ENCODE assay signal across 9 cellular contexts in the genomic region with DNA sequence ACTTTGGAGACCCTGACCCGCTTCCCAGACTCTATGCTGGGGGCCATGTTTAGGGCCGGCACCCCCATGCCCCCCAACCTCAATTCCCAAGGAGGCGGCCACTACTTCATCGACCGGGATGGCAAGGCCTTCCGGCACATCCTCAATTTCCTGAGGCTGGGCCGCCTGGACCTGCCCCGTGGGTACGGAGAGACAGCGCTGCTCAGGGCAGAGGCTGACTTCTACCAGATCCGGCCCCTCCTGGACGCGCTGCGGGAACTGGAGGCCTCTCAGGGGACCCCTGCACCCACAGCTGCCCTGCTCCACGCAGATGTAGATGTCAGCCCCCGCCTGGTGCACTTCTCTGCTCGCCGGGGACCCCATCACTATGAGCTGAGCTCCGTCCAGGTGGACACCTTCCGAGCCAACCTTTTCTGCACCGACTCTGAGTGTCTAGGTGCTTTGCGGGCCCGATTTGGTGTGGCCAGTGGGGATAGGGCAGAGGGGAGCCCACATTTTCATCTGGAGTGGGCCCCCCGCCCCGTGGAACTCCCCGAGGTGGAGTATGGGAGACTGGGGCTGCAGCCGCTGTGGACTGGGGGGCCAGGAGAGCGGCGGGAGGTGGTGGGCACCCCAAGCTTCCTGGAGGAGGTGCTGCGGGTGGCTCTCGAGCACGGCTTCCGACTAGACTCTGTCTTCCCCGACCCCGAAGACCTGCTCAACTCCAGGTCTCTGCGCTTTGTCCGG. TPM values are rescaled to one million over a fixed set of nuclear protein-coding genes. Genes with fewer than 3 reads are reported as not detected.
DNase-seq lines count a peak whose midpoint lies in the region; ATAC-seq and TF ChIP-seq lines count a peak whose summit lies in the region.
"Had no signal": no experiment of that assay in that cellular context is flagged by ENCODE, and none has a peak within 500 bp of the region (broad histone marks: within the 10 kb centered on the region; RNA-seq: fewer than 3 reads in every experiment).

No MANE protein-coding gene starts in this region.

- no peak for TF ChIP-seq CTCF in MCF 10A (IDR thresholded peaks at IDR 0.05; ENCODE audit: unreplicated experiment)
- TF ChIP-seq CTCF in upper lobe of right lung (IDR thresholded peaks at IDR 0.05) = no peak
- TF ChIP-seq CTCF in GM10266 (IDR thresholded peaks at IDR 0.05; ENCODE audit: control insufficient read depth, insufficient read depth, low read depth, missing control alignments) = no peak

- CTCF ChIA-PET in activated naive CD4-positive, alpha-beta T cell treated with anti-CD3 and anti-CD28 coated beads, Interleukin-2, amount 10 ng/mL, durations not matched to agents 7 days and 5 days (lab: Charles Lee) = interaction anchor here (0.6 to 4.5 kb wide), 6 partner anchors 41 to 334 kb away, joined by 3 to 56 read pairs (median 4); a partner anchor contains a TSS
- CTCF ChIA-PET in MCF 10A (lab: Yijun Ruan, JAX) = interaction anchor here (0.6 to 6.0 kb wide), 10 partner anchors 9 to 307 kb away, joined by 3 to 57 read pairs (median 4); a partner anchor contains a TSS

- no peaks in the 10 kb centered on the region for H3K9me3 ChIP-seq in mucosa of rectum (ENCODE audit: control insufficient read depth in 2 of 2, low read length in 2 of 2)
- H3K9me3 ChIP-seq in upper lobe of right lung = no peaks in the 10 kb centered on the region

- intact Hi-C loops in MCF 10A (cut with micrococcal nuclease) (loop anchor here (5.0 to 10.0 kb wide), 2 partner anchors 129 to 332 kb away; a partner anchor contains a TSS), upper lobe of right lung (cut with DNase I) (no loop called here)

- BruUV-seq in MCF 10A (replicated peaks; lab: Mats Ljungman, UMichigan) = no TSS peak

- POLR2A ChIA-PET in MCF 10A (lab: Yijun Ruan, JAX) = interaction anchor here (0.7 to 7.3 kb wide), 16 partner anchors 23 to 490 kb away, joined by 3 to 76 read pairs (median 12); a partner anchor contains a TSS

- no peaks in the 10 kb centered on the region for H3K9me3 Mint-ChIP-seq in activated naive CD4-positive, alpha-beta T cell treated with anti-CD3 and anti-CD28 coated beads, Interleukin-2, amount 10 ng/mL, durations not matched to agents 7 days and 5 days
- no peaks in the 10 kb centered on the region for H3K9me3 Mint-ChIP-seq in MCF 10A (ENCODE audit: unreplicated experiment)

- H3K36me3 ChIP-seq in mucosa of rectum (ENCODE audit: control insufficient read depth in 2 of 2, insufficient read depth in 2 of 2, low read length in 2 of 2) = no peaks in the 10 kb centered on the region
- no peaks in the 10 kb centered on the region for H3K36me3 ChIP-seq in upper lobe of right lung

- H3K27ac ChIP-seq in mucosa of rectum (ENCODE audit: low read depth in 2 of 2, low read length in 2 of 2) = peak overlapping the region in 1 of 2 donors; percentile 97
- no peak overlapping the region for H3K27ac ChIP-seq in upper lobe of right lung

- H3K27ac Mint-ChIP-seq in activated naive CD4-positive, alpha-beta T cell treated with anti-CD3 and anti-CD28 coated beads, Interleukin-2, amount 10 ng/mL, durations not matched to agents 7 days and 5 days = no peak overlapping the region
- H3K27ac Mint-ChIP-seq in MCF 10A (ENCODE audit: low read depth, unreplicated experiment) = peak overlapping the region; percentile 93

- peak overlapping the region; percentile 84 to 95 for H3K9ac ChIP-seq in mucosa of rectum (ENCODE audit: low read depth in 1 of 2, low read length in 2 of 2)

- H3K4me3 Mint-ChIP-seq in activated naive CD4-positive, alpha-beta T cell treated with anti-CD3 and anti-CD28 coated beads, Interleukin-2, amount 10 ng/mL, durations not matched to agents 7 days and 5 days = peak overlapping the region; percentile 68
- peak overlapping the region; percentile 85 for H3K4me3 Mint-ChIP-seq in MCF 10A (ENCODE audit: unreplicated experiment)

- H3K4me1 ChIP-seq in mucosa of rectum (ENCODE audit: control insufficient read depth in 2 of 2, insufficient read depth in 2 of 2, low read length in 2 of 2) (peaks cover 27 to 39% of the 10 kb centered on the region in 2 donors), upper lobe of right lung (peaks cover 33% of the 10 kb centered on the region)

- H3K27me3 ChIP-seq in mucosa of rectum (ENCODE audit: control insufficient read depth in 2 of 2, insufficient read depth in 2 of 2, low read length in 2 of 2) = no peaks in the 10 kb centered on the region
- H3K27me3 ChIP-seq in upper lobe of right lung = no peaks in the 10 kb centered on the region

- peaks cover 38% of the 10 kb centered on the region for H3K36me3 Mint-ChIP-seq in activated naive CD4-positive, alpha-beta T cell treated with anti-CD3 and anti-CD28 coated beads, Interleukin-2, amount 10 ng/mL, durations not matched to agents 7 days and 5 days
- H3K36me3 Mint-ChIP-seq in MCF 10A (ENCODE audit: insufficient read depth, unreplicated experiment) = peaks cover 22% of the 10 kb centered on the region

- no peak for DNase-seq in activated naive CD4-positive, alpha-beta T cell treated with anti-CD3 and anti-CD28 coated beads, Interleukin-2, amount 10 ng/mL, durations not matched to agents 7 days and 5 days
- DNase-seq in activated naive CD4-positive, alpha-beta T cell (lab: John Stamatoyannopoulos, UW) = no peak
- DNase-seq in MCF 10A (ENCODE audit: unreplicated experiment) (no peak), upper lobe of right lung (peak; percentile 70), GM10266 (ENCODE audit: extremely low spot score) (no peak), cortex of kidney (lab: John Stamatoyannopoulos, UW) (no peak), NCI-H146 (lab: John Stamatoyannopoulos, UW) (no peak)
- DNase-seq: DMS153 had no signal

- H3K4me1 Mint-ChIP-seq in activated naive CD4-positive, alpha-beta T cell treated with anti-CD3 and anti-CD28 coated beads, Interleukin-2, amount 10 ng/mL, durations not matched to agents 7 days and 5 days = peaks cover 65% of the 10 kb centered on the region
- peaks cover 17% of the 10 kb centered on the region for H3K4me1 Mint-ChIP-seq in MCF 10A (ENCODE audit: insufficient read depth, unreplicated experiment)

- H3K4me3 ChIP-seq in mucosa of rectum (ENCODE audit: low read length in 2 of 2) = peak overlapping the region; percentile 83 to 86
- H3K4me3 ChIP-seq in upper lobe of right lung = peak overlapping the region; percentile 94

- no peak for ATAC-seq in upper lobe of right lung

- peaks cover 22% of the 10 kb centered on the region for H3K27me3 Mint-ChIP-seq in activated naive CD4-positive, alpha-beta T cell treated with anti-CD3 and anti-CD28 coated beads, Interleukin-2, amount 10 ng/mL, durations not matched to agents 7 days and 5 days
- H3K27me3 Mint-ChIP-seq in MCF 10A (ENCODE audit: insufficient read depth, unreplicated experiment) = no peaks in the 10 kb centered on the region

RNA-seq across cellular contexts. Expression of a gene that starts 1.1 kb away (rescaled TPM):
- total RNA-seq in MCF 10A (2022) (9.2 and 10.1 TPM in 2 replicates), upper lobe of right lung (8.9 TPM)

RNA-seq across cellular contexts. Expression of a gene that starts 1.9 kb away (rescaled TPM):
- not detected in 2 replicates for total RNA-seq in MCF 10A (2022)
- not detected for total RNA-seq in upper lobe of right lung

RNA-seq across cellular contexts. Expression of a gene that starts 16.7 kb away (rescaled TPM):
- total RNA-seq in MCF 10A (2022) (4.4 and 4.9 TPM in 2 replicates), upper lobe of right lung (23.2 TPM)

RNA-seq across cellular contexts. Expression of a gene that starts 23.9 kb away (rescaled TPM):
- total RNA-seq in MCF 10A (2022) (36.9 and 39.3 TPM in 2 replicates), upper lobe of right lung (37.6 TPM)

RNA-seq across cellular contexts. Expression of a gene that starts 27.8 kb away (rescaled TPM):
- total RNA-seq in MCF 10A (2022) = 6.4 and 8.0 TPM in 2 replicates
- total RNA-seq in upper lobe of right lung = 5.8 TPM
